15 cellular contexts compared by ENCODE assay signal in genomic region chr4:107592518-107592917, GRCh38.
DNase-seq lines count a peak whose midpoint lies in the region; ATAC-seq and FAIRE-seq lines count a peak whose summit lies in the region.
"Had no signal": no experiment of that assay in that cellular context is flagged by ENCODE, and none has a peak within 500 bp of the region (broad histone marks: within the 10 kb centered on the region; RNA-seq: fewer than 3 reads in every experiment).

No MANE protein-coding gene starts in this region.

- H3K4me3 ChIP-seq in MG63, result no peak overlapping the region
- H3K4me3 ChIP-seq: gastrocnemius medialis, tibial artery had no signal

- H3K27me3 ChIP-seq in MG63, result no peaks in the 10 kb centered on the region
- H3K27me3 ChIP-seq: gastrocnemius medialis, tibial artery had no signal

- DNase-seq in GM18507 (ENCODE audit: extremely low spot score, insufficient read length, low read depth) (no peak), NOMO-1 treated with dmso at 0.1 percent for 144 hours (lab: John Stamatoyannopoulos, UW; ENCODE audit: unreplicated experiment) (peak; percentile 84), NCI-H1930 (lab: John Stamatoyannopoulos, UW) (no peak), activated gamma-delta T cell (lab: John Stamatoyannopoulos, UW) (no peak), MG63 (no peak)
- no peak for DNase-seq in activated effector memory CD4-positive, alpha-beta T cell treated with anti-CD3 and anti-CD28 coated beads, Interleukin-2, amount 50 U/mL, for 16 hours
- DNase-seq: activated CD4-positive, alpha-beta memory T cell treated with anti-CD3 and anti-CD28 coated beads, Interleukin-2, amount 10 ng/mL, durations not matched to agents 7 days and 5 days; activated naive CD8-positive, alpha-beta T cell treated with anti-CD3 and anti-CD28 coated beads, Interleukin-2, amount 10 ng/mL, durations not matched to agents 7 days and 5 days; gastrocnemius medialis; NCI-H1694; nephron progenitor cell; T-helper 17 cell; tibial artery had no signal

- H3K9me3 ChIP-seq in MG63, result no peaks in the 10 kb centered on the region; the same call in 1 of the 2 replicates
- H3K9me3 ChIP-seq: gastrocnemius medialis had no signal

- FAIRE-seq in GM18507 (lab: Jason Lieb, UNC), result peak; percentile 58

- peak; percentile 93 for ATAC-seq in GM21390 (IDR thresholded peaks at IDR 0.05; ENCODE audit: unreplicated experiment)
- ATAC-seq in HG03103 (IDR thresholded peaks at IDR 0.05; ENCODE audit: low read depth, unreplicated experiment), result peak; percentile 97
- ATAC-seq: gastrocnemius medialis, T-helper 17 cell had no signal

- H3K36me3 ChIP-seq in MG63, result no peaks in the 10 kb centered on the region
- H3K36me3 ChIP-seq: gastrocnemius medialis, tibial artery had no signal
